1 cellular context compared by ENCODE assay signal in genomic region chrX:132958086-132958703, GRCh38.
TF ChIP-seq lines count a peak whose summit lies in the region.

TSS of gene HS6ST2 (minus strand) at chrX:132958629.

TF ChIP-seq in SK-N-SH, 30 proteins besides CTCF, POLR2A, EP300 and RAD21 (continued from another document):
- no peak for TF ChIP-seq PBX3 (IDR thresholded peaks at IDR 0.05)
- TF ChIP-seq USF2 (IDR thresholded peaks at IDR 0.05; ENCODE audit: borderline replicate concordance, low read depth, low read length): no peak
